Comparison of ENCODE assay signal across 35 cellular contexts in the genomic region with DNA sequence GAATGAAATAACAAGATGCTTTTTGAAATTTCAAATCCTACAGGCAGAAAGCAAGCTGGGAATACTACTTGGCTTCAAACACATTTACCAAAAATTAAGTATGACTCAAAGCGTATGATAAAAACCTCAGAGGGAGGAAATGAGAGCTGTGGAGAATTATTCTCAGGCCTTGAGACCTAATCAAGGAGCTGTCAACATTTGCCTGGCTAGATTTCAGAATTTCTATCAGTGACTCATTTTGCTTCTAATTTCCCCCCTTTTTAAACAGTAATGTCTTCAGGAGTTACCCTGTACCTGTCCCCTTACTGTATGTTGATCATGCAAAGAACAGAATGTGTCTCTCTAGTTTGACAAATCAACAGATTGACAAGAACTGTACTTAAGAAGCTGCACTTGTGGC.
"Had no signal": no experiment of that assay in that cellular context is flagged by ENCODE, and none has a peak within 500 bp of the region (broad histone marks: within the 10 kb centered on the region; RNA-seq: fewer than 3 reads in every experiment).

No MANE protein-coding gene starts in this region.

- H3K27ac ChIP-seq: ascending aorta, brain microvascular endothelial cell, RWPE1, VCaP had no signal

- H3K4me3 ChIP-seq: ascending aorta, K562 had no signal

- H3K36me3 ChIP-seq: ascending aorta, brain microvascular endothelial cell had no signal

- ATAC-seq: activated CD8-positive, alpha-beta T cell treated with anti-CD3 and anti-CD28 coated beads for 36 hours; activated T-cell treated with anti-CD3 and anti-CD28 coated beads, Interleukin-2, amount 50 U/mL, for 72 hours; activated T-helper 17 cell treated with anti-CD3 and anti-CD28 coated beads, Interleukin-2, amount 50 U/mL, for 72 hours; K562; Panc1; Right ventricle myocardium inferior had no signal

- DNase-seq: activated B cell treated with CpG ODN at 0.5 μM for 24 hours; activated CD4-positive, alpha-beta T cell treated with anti-CD3 and anti-CD28 coated beads, Interleukin-2, amount 10 ng/mL, durations not matched to agents 24 days and 14 days; activated CD4-positive, alpha-beta T cell treated with anti-CD3 and anti-CD28 coated beads, Interleukin-2, amount 50 U/mL, for 4 hours; activated CD4-positive, CD25-positive, alpha-beta regulatory T cell treated with anti-CD3 and anti-CD28 coated beads, Interleukin-2, amount 50 U/mL, for 72 hours; activated CD8-positive, alpha-beta T cell treated with anti-CD3 and anti-CD28 coated beads for 36 hours; activated effector memory CD4-positive, alpha-beta T cell treated with anti-CD3 and anti-CD28 coated beads, Interleukin-2, amount 50 U/mL, for 16 hours; activated naive CD4-positive, alpha-beta T cell; activated naive CD4-positive, alpha-beta T cell treated with anti-CD3 and anti-CD28 coated beads, Interleukin-2, amount 50 U/mL, for 16 hours; activated naive CD8-positive, alpha-beta T cell treated with anti-CD3 and anti-CD28 coated beads for 36 hours; activated T-cell treated with anti-CD3 and anti-CD28 coated beads, Interleukin-2, amount 50 U/mL, for 1 hour; activated T-cell treated with anti-CD3 and anti-CD28 coated beads, Interleukin-2, amount 50 U/mL, for 72 hours; amygdala; brain microvascular endothelial cell; central memory CD4-positive, alpha-beta T cell; IMR-90; NCI-H1092 treated with DMSO at 0.1 percent for 48 hours; NCI-H1417; NCI-H187 treated with DMSO at 0.1 percent for 48 hours; NCI-H2081; NCI-H226; NCI-H446 treated with DMSO at 0.1 percent for 48 hours; NCI-H524; NCI-H69; NCI-H82; SW 1271; T-helper 1 cell; T-helper 2 cell; T-helper 9 cell had no signal

- FAIRE-seq: K562 had no signal

- H3K4me1 ChIP-seq: ascending aorta had no signal

- H3K27me3 ChIP-seq: ascending aorta, brain microvascular endothelial cell had no signal
